8 cellular contexts compared by ENCODE assay signal in genomic region chr1:222095606-222096475, GRCh38.
DNase-seq lines count a peak whose midpoint lies in the region; ATAC-seq and TF ChIP-seq lines count a peak whose summit lies in the region.

No MANE protein-coding gene starts in this region.

- peak; percentile 65 for TF ChIP-seq CTCF in AG04450 (IDR thresholded peaks at IDR 0.05; ENCODE audit: low read depth, low read length)

- POLR2A ChIA-PET in AG04450 (lab: Yijun Ruan, JAX): no interaction called here

- CTCF ChIA-PET in AG04450 (lab: Charles Lee): interaction anchor here (0.7 to 1.4 kb wide), 7 partner anchors 9 to 506 kb away, joined by 3 to 5 read pairs (median 3); no protein-coding TSS in a partner anchor

- ATAC-seq in GM18909 (IDR thresholded peaks at IDR 0.05; ENCODE audit: poor library complexity, unreplicated experiment): peak; percentile 83
- ATAC-seq in HG03139 (IDR thresholded peaks at IDR 0.05; ENCODE audit: unreplicated experiment): peak; percentile 72
- peak; percentile 83 for ATAC-seq in SK-N-SH treated with all-trans-retinoic acid at 6 μM for 48 hours

- DNase-seq in AG04450 (ENCODE audit: low read depth, low spot score) (no peak), islet precursor cell (peak; percentile 55), cerebellar nuclear complex (lab: John Stamatoyannopoulos, UW) (no peak)
- peak; percentile 61 for DNase-seq in activated naive CD4-positive, alpha-beta T cell treated with anti-CD3 and anti-CD28 coated beads, Interleukin-2, amount 50 U/mL, for 16 hours
- peak; percentile 10 to 31 (median 18) for DNase-seq in stimulated activated CD4-positive, alpha-beta T cell treated with anti-CD3 and anti-CD28 coated beads, TNF-alpha, amount 100 ng/mL, for 4 hours (ENCODE audit: low read depth in 3 of 3)

- no peak overlapping the region for H3K27ac ChIP-seq in AG04450 (ENCODE audit: low read depth, low read length)

- no peaks in the 10 kb centered on the region for H3K27me3 ChIP-seq in AG04450 (ENCODE audit: control insufficient read depth, insufficient read depth, low read length)

- no peaks in the 10 kb centered on the region for H3K9me3 ChIP-seq in AG04450 (ENCODE audit: control insufficient read depth, insufficient read depth, low read length)

- H3K4me3 ChIP-seq in AG04450 (ENCODE audit: low read depth, low read length): no peak overlapping the region

TF ChIP-seq in SK-N-SH treated with all-trans-retinoic acid at 6 μM for 48 hours, 23 proteins besides CTCF, POLR2A, EP300 and RAD21:
- TF ChIP-seq PATZ1 (CRISPR knock-in tag; IDR thresholded peaks at IDR 0.05; ENCODE audit: borderline replicate concordance) (no peak), CREB5 (CRISPR knock-in tag; IDR thresholded peaks at IDR 0.05; ENCODE audit: low read depth) (no peak), OSR1 (CRISPR knock-in tag; IDR thresholded peaks at IDR 0.05) (no peak), TOX (CRISPR knock-in tag; IDR thresholded peaks at IDR 0.05; ENCODE audit: borderline replicate concordance) (no peak), ZNF565 (CRISPR knock-in tag; conservative IDR thresholded peaks at IDR 0.05; ENCODE audit: low read depth) (no peak), PPARA (CRISPR knock-in tag; IDR thresholded peaks at IDR 0.05; ENCODE audit: borderline replicate concordance) (no peak), POU6F1 (CRISPR knock-in tag; IDR thresholded peaks at IDR 0.05; ENCODE audit: borderline replicate concordance, low read depth) (no peak), RARB (CRISPR knock-in tag; IDR thresholded peaks at IDR 0.05) (no peak), ZFP3 (CRISPR knock-in tag; IDR thresholded peaks at IDR 0.05) (no peak), GLIS3 (CRISPR knock-in tag; IDR thresholded peaks at IDR 0.05) (no peak), ZNF8 (CRISPR knock-in tag; IDR thresholded peaks at IDR 0.05) (no peak), ZFP30 (CRISPR knock-in tag; IDR thresholded peaks at IDR 0.05) (no peak), BACH2 (CRISPR knock-in tag; IDR thresholded peaks at IDR 0.05; ENCODE audit: borderline replicate concordance) (no peak), ESRRG (CRISPR knock-in tag; IDR thresholded peaks at IDR 0.05) (no peak), CSDC2 (CRISPR knock-in tag; IDR thresholded peaks at IDR 0.05) (no peak), ZC3H10 (CRISPR knock-in tag; IDR thresholded peaks at IDR 0.05) (no peak), TSHZ2 (CRISPR knock-in tag; IDR thresholded peaks at IDR 0.05) (no peak), ZNF70 (CRISPR knock-in tag; IDR thresholded peaks at IDR 0.05) (no peak)

Comparison
In these comparisons a context has a peak if more than half of its experiments do, and no peak if none do; other contexts are left out.
1. DNase-seq: peak in activated naive CD4-positive, alpha-beta T cell treated with anti-CD3 and anti-CD28 coated beads, Interleukin-2, amount 50 U/mL, for 16 hours (single experiment), islet precursor cell (single experiment) and stimulated activated CD4-positive, alpha-beta T cell treated with anti-CD3 and anti-CD28 coated beads, TNF-alpha, amount 100 ng/mL, for 4 hours (3 of 3); none in AG04450 (single experiment) and cerebellar nuclear complex (0 of 2).
2. Peak in every context shown above with its lines, with median percentiles within 50 percentile points of each other: ATAC-seq.